Comparison of ENCODE assay signal across 26 cellular contexts in genomic region chr6:41437604-41438003, GRCh38.
A peak's percentile ranks its signal among the peaks of the same experiment; 100 is the strongest.
DNase-seq lines count a peak whose midpoint lies in the region; ATAC-seq, FAIRE-seq and TF ChIP-seq lines count a peak whose summit lies in the region.
"Had no signal": no experiment of that assay in that cellular context is flagged by ENCODE, and none has a peak within 500 bp of the region (broad histone marks: within the 10 kb centered on the region; RNA-seq: fewer than 3 reads in every experiment).

No MANE protein-coding gene starts in this region.

- no peak for FAIRE-seq in K562 (lab: Jason Lieb, UNC)
- FAIRE-seq: A549, GM12891, GM18507 had no signal

- 0% methylated on average over 4 of the region's 4 CpGs for WGBS in K562 (ENCODE audit: insufficient coverage, low coverage, missing lambda C conversion rate)

- TF ChIP-seq POLR2A in K562 (conservative IDR thresholded peaks at IDR 0.05) = no peak

- H3K4me3 Mint-ChIP-seq in activated naive CD4-positive, alpha-beta T cell treated with anti-CD3 and anti-CD28 coated beads, Interleukin-2, amount 50 U/mL, for 24 hours = no peak overlapping the region
- H3K4me3 Mint-ChIP-seq in activated naive CD4-positive, alpha-beta T cell treated with anti-CD3 and anti-CD28 coated beads, Interleukin-2, amount 10 ng/mL, durations not matched to agents 7 days and 5 days = no peak overlapping the region
- H3K4me3 Mint-ChIP-seq: CD14-positive monocyte; CD4-positive, alpha-beta T cell had no signal

- ATAC-seq in K562 (no peak), lower lobe of right lung (no peak)
- ATAC-seq: A549 had no signal

- H3K79me2 ChIP-seq in K562 (ENCODE audit: control insufficient read depth, insufficient read depth, low read length) = no peaks in the 10 kb centered on the region
- no peaks in the 10 kb centered on the region for H3K79me2 ChIP-seq in osteoblast (ENCODE audit: insufficient read depth, low read length)

- BruUV-seq in K562 (replicated peaks; lab: Mats Ljungman, UMichigan) = no TSS peak

- no peak overlapping the region for H3K4me2 ChIP-seq in K562 (ENCODE audit: insufficient read depth, low read length)
- H3K4me2 ChIP-seq in osteoblast (ENCODE audit: insufficient read depth, low read length) = no peak overlapping the region
- H3K4me2 ChIP-seq: A549 had no signal

- H3K27me3 Mint-ChIP-seq in activated naive CD4-positive, alpha-beta T cell treated with anti-CD3 and anti-CD28 coated beads, Interleukin-2, amount 50 U/mL, for 24 hours = peaks cover 3% of the 10 kb centered on the region
- peaks cover 69% of the 10 kb centered on the region for H3K27me3 Mint-ChIP-seq in activated naive CD4-positive, alpha-beta T cell treated with anti-CD3 and anti-CD28 coated beads, Interleukin-2, amount 10 ng/mL, durations not matched to agents 7 days and 5 days

- H3K36me3 ChIP-seq in K562 (ENCODE audit: control insufficient read depth, insufficient read depth, low read length) (no peaks in the 10 kb centered on the region), lower lobe of right lung (no peaks in the 10 kb centered on the region), osteoblast (ENCODE audit: insufficient read depth, low read length) (no peaks in the 10 kb centered on the region)
- H3K36me3 ChIP-seq: BE2C; BLaER1 treated with 17β-estradiol and CSF1 and Interleukin-3, amounts not matched to agents 10 nM and 100 nM had no signal

- no peaks in the 10 kb centered on the region for H3K9me3 Mint-ChIP-seq in activated naive CD4-positive, alpha-beta T cell treated with anti-CD3 and anti-CD28 coated beads, Interleukin-2, amount 50 U/mL, for 24 hours
- H3K9me3 Mint-ChIP-seq in activated naive CD4-positive, alpha-beta T cell treated with anti-CD3 and anti-CD28 coated beads, Interleukin-2, amount 10 ng/mL, durations not matched to agents 7 days and 5 days = no peaks in the 10 kb centered on the region
- H3K9me3 Mint-ChIP-seq: CD4-positive, alpha-beta T cell had no signal

- intact Hi-C loops in K562 (cut with micrococcal nuclease) (no loop called here), lower lobe of right lung (cut with DNase I) (no loop called here)

- POLR2A ChIA-PET in K562 (lab: Yijun Ruan, JAX) = interaction anchor here (0.9 kb wide), 1 partner anchor 58 kb away, joined by 3 read pairs; no protein-coding TSS in a partner anchor

- H3K27ac ChIP-seq in K562 (ENCODE audit: extremely low read depth, low read depth, low read length) (no peak overlapping the region), lower lobe of right lung (no peak overlapping the region), osteoblast (ENCODE audit: low read depth, low read length) (no peak overlapping the region)
- H3K27ac ChIP-seq: A549 had no signal

- in situ Hi-C loops in K562 (cut with MboI) = no loop called here

- TF ChIP-seq EP300 in K562 (IDR thresholded peaks at IDR 0.05; ENCODE audit: low read length) = no peak

- peaks cover 19 to 57% of the 10 kb centered on the region in 2 experiments for H3K27me3 ChIP-seq in K562 (ENCODE audit: control insufficient read depth in 2 of 2, insufficient read depth in 2 of 2, low read length in 2 of 2)
- H3K27me3 ChIP-seq in lower lobe of right lung (ENCODE audit: low read depth) = peaks cover 13% of the 10 kb centered on the region
- H3K27me3 ChIP-seq in osteoblast (ENCODE audit: insufficient read depth, low read length) = peaks cover 40% of the 10 kb centered on the region

- peaks cover 2% of the 10 kb centered on the region for H3K36me3 Mint-ChIP-seq in activated naive CD4-positive, alpha-beta T cell treated with anti-CD3 and anti-CD28 coated beads, Interleukin-2, amount 50 U/mL, for 24 hours
- H3K36me3 Mint-ChIP-seq in activated naive CD4-positive, alpha-beta T cell treated with anti-CD3 and anti-CD28 coated beads, Interleukin-2, amount 10 ng/mL, durations not matched to agents 7 days and 5 days = peaks cover 2% of the 10 kb centered on the region
- H3K36me3 Mint-ChIP-seq: CD14-positive monocyte had no signal

- H4K20me1 ChIP-seq in K562 (replicated peaks; ENCODE audit: control insufficient read depth, insufficient read depth, low read length) (no peaks in the 10 kb centered on the region; the same call in 1 of the 2 replicates), osteoblast (ENCODE audit: insufficient read depth, low read length) (no peaks in the 10 kb centered on the region)
- H4K20me1 ChIP-seq: BLaER1 treated with 17β-estradiol and CSF1 and Interleukin-3, amounts not matched to agents 10 nM and 100 nM had no signal

- H3K9me3 ChIP-seq in K562 (replicated peaks; ENCODE audit: control insufficient read depth, insufficient read depth, low read depth, low read length) = no peaks in the 10 kb centered on the region
- no peaks in the 10 kb centered on the region for H3K9me3 ChIP-seq in lower lobe of right lung
- no peaks in the 10 kb centered on the region for H3K9me3 ChIP-seq in osteoblast (ENCODE audit: low read depth, low read length)
- H3K9me3 ChIP-seq: A549, BE2C had no signal

- peaks cover 34% of the 10 kb centered on the region for H3K4me1 Mint-ChIP-seq in activated naive CD4-positive, alpha-beta T cell treated with anti-CD3 and anti-CD28 coated beads, Interleukin-2, amount 50 U/mL, for 24 hours
- peaks cover 43% of the 10 kb centered on the region for H3K4me1 Mint-ChIP-seq in activated naive CD4-positive, alpha-beta T cell treated with anti-CD3 and anti-CD28 coated beads, Interleukin-2, amount 10 ng/mL, durations not matched to agents 7 days and 5 days

- H3K4me1 ChIP-seq in K562 (replicated peaks in 1 of 2; ENCODE audit: control insufficient read depth in 2 of 2, insufficient read depth in 2 of 2, low read length in 2 of 2) (peaks cover 0 to 4% of the 10 kb centered on the region in 2 experiments; a peak in 3 of 5 replicates), lower lobe of right lung (peaks cover under 1% of the 10 kb centered on the region), osteoblast (ENCODE audit: insufficient read depth, low read length) (no peaks in the 10 kb centered on the region)
- H3K4me1 ChIP-seq: A549, BE2C had no signal

- CTCF ChIA-PET in activated naive CD4-positive, alpha-beta T cell treated with anti-CD3 and anti-CD28 coated beads, Interleukin-2, amount 10 ng/mL, durations not matched to agents 7 days and 5 days (lab: Charles Lee) = no interaction called here
- CTCF ChIA-PET in K562 (lab: Yijun Ruan, JAX; ENCODE audit: low intra/inter-chr PET ratio) = no interaction called here

- peak overlapping the region; percentile 18 for H3K27ac Mint-ChIP-seq in activated naive CD4-positive, alpha-beta T cell treated with anti-CD3 and anti-CD28 coated beads, Interleukin-2, amount 50 U/mL, for 24 hours
- H3K27ac Mint-ChIP-seq in activated naive CD4-positive, alpha-beta T cell treated with anti-CD3 and anti-CD28 coated beads, Interleukin-2, amount 10 ng/mL, durations not matched to agents 7 days and 5 days = no peak overlapping the region
- H3K27ac Mint-ChIP-seq: CD14-positive monocyte; CD4-positive, alpha-beta T cell had no signal

- no peak overlapping the region for H2AFZ ChIP-seq in K562 (ENCODE audit: low read depth, low read length)
- no peak overlapping the region for H2AFZ ChIP-seq in osteoblast (ENCODE audit: low read length)

- TF ChIP-seq RAD21 in K562 (CRISPR knock-in tag; conservative IDR thresholded peaks at IDR 0.05 in 1 of 2, IDR thresholded peaks at IDR 0.05 in 1 of 2) = no peak

- no peak overlapping the region for H3K9ac ChIP-seq in K562 (ENCODE audit: insufficient read depth in 1 of 2, low read depth in 2 of 2, low read length in 2 of 2)
- H3K9ac ChIP-seq: BLaER1 treated with 17β-estradiol and CSF1 and Interleukin-3, amounts not matched to agents 10 nM and 100 nM had no signal

- no peaks in the 10 kb centered on the region for H3K9me1 ChIP-seq in K562 (ENCODE audit: control insufficient read depth, insufficient read depth, low read length)

- DNase-seq in activated naive CD4-positive, alpha-beta T cell treated with anti-CD3 and anti-CD28 coated beads, Interleukin-2, amount 10 ng/mL, durations not matched to agents 7 days and 5 days = no peak
- DNase-seq in K562 (ENCODE audit: extremely low read depth in 1 of 4, low spot score in 3 of 4) (no peak), lower lobe of right lung (peak; percentile 20), osteoblast (ENCODE audit: insufficient read length, low spot score, missing footprints) (peak; percentile 26), NOMO-1 treated with DMSO at 0.1 percent for 48 hours (lab: John Stamatoyannopoulos, UW; ENCODE audit: unreplicated experiment) (no peak), putamen (ENCODE audit: low spot score) (no peak)
- DNase-seq in activated CD4-positive, alpha-beta T cell treated with anti-CD3 and anti-CD28 coated beads, Interleukin-2, amount 50 U/mL, for 1 hour = no peak
- DNase-seq: 8988T; ACHN; AML-193; BE2C; Calu3; CD4-positive, alpha-beta T cell; COR-L47; DMS53; DMS79 treated with DMSO at 0.1 percent for 48 hours; GF-D8; GOT3; H7; HCEC 1CT had no signal

- TF ChIP-seq CTCF in K562 (IDR thresholded peaks at IDR 0.05 in 2 of 3, conservative IDR thresholded peaks at IDR 0.05 in 1 of 3; ENCODE audit: insufficient read depth in 2 of 3, low read depth in 1 of 3, low read length in 3 of 3) = no peak
- TF ChIP-seq CTCF in lower lobe of right lung (IDR thresholded peaks at IDR 0.05) = no peak
- no peak for TF ChIP-seq CTCF in osteoblast (IDR thresholded peaks at IDR 0.05; ENCODE audit: extremely low read depth, low read depth, low read length)

- H3K4me3 ChIP-seq in K562 (no peak overlapping the region), lower lobe of right lung (no peak overlapping the region), osteoblast (ENCODE audit: insufficient read depth, low read length) (no peak overlapping the region)
- H3K4me3 ChIP-seq: A549; BLaER1 treated with 17β-estradiol and CSF1 and Interleukin-3, amounts not matched to agents 10 nM and 100 nM had no signal

Comparison
In these comparisons a context has a peak if more than half of its experiments do, and no peak if none do; other contexts are left out.
1. DNase-seq: peak in lower lobe of right lung (single experiment) and osteoblast (single experiment); none in activated naive CD4-positive, alpha-beta T cell treated with anti-CD3 and anti-CD28 coated beads, Interleukin-2, amount 10 ng/mL, durations not matched to agents 7 days and 5 days (single experiment), K562 (0 of 4), activated CD4-positive, alpha-beta T cell treated with anti-CD3 and anti-CD28 coated beads, Interleukin-2, amount 50 U/mL, for 1 hour (single experiment), NOMO-1 treated with DMSO at 0.1 percent for 48 hours (single experiment) and putamen (single experiment).